Comparison of ENCODE assay signal across 23 cellular contexts in the genomic region with DNA sequence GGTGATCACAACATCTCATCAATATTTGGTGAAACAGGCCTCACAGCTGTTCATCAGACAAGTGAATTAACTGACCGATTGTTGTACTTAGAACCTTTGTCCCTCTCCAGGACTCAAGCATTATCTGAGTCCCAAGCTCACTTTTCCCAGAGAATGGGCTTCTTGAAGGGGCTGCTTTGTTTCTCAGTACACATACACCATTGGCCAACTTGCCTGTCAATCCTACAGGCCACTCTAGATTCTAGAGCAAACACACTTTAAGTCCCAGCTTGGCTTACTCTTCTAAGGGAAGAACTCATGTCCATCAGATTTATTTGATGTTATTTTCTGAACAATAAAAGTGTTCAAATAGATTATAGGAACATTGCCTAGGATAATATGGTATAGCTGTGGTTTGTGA.
"Had no signal": no experiment of that assay in that cellular context is flagged by ENCODE, and none has a peak within 500 bp of the region (broad histone marks: within the 10 kb centered on the region; RNA-seq: fewer than 3 reads in every experiment).

No MANE protein-coding gene starts in this region.

- H3K27me3 ChIP-seq: adrenal gland had no signal

- H3K4me1 ChIP-seq: adrenal gland had no signal

- ATAC-seq: activated T-cell treated with anti-CD3 and anti-CD28 coated beads, Interleukin-2, amount 50 U/mL, for 4 hours; activated T-helper 17 cell treated with anti-CD3 and anti-CD28 coated beads, Interleukin-2, amount 50 U/mL, for 72 hours; PC-3; T-helper 17 cell had no signal

- H3K9me3 ChIP-seq: adrenal gland had no signal

- FAIRE-seq: RCC 7860 had no signal

- H3K27ac ChIP-seq: adrenal gland had no signal

- DNase-seq: activated CD4-positive, alpha-beta memory T cell treated with anti-CD3 and anti-CD28 coated beads for 36 hours; activated CD4-positive, alpha-beta T cell treated with anti-CD3 and anti-CD28 coated beads, Interleukin-2, amount 10 ng/mL, durations not matched to agents 7 days and 5 days; activated CD4-positive, CD25-positive, alpha-beta regulatory T cell; activated CD8-positive, alpha-beta memory T cell treated with anti-CD3 and anti-CD28 coated beads for 24 hours; activated gamma-delta T cell; activated naive CD4-positive, alpha-beta T cell treated with anti-CD3 and anti-CD28 coated beads, Interleukin-2, amount 10 ng/mL, durations not matched to agents 7 days and 5 days; activated naive CD8-positive, alpha-beta T cell treated with anti-CD3 and anti-CD28 coated beads, Interleukin-2, amount 10 ng/mL, durations not matched to agents 7 days and 5 days; activated T-cell treated with anti-CD3 and anti-CD28 coated beads, Interleukin-2, amount 50 U/mL, for 4 hours; adrenal gland; anterior cingulate cortex; caudate nucleus; MM.1S; NCI-H1105; NCI-H1436; NCI-H187; NCI-H2081; NCI-H510A treated with DMSO at 0.1 percent for 48 hours; PC-3; SHP77 treated with DMSO at 0.1 percent for 48 hours; T-helper 17 cell; T-helper 9 cell had no signal

- H3K4me3 ChIP-seq: adrenal gland had no signal

- H3K36me3 ChIP-seq: adrenal gland had no signal
